ENCODE assay signal across 21 cellular contexts in the genomic region with DNA sequence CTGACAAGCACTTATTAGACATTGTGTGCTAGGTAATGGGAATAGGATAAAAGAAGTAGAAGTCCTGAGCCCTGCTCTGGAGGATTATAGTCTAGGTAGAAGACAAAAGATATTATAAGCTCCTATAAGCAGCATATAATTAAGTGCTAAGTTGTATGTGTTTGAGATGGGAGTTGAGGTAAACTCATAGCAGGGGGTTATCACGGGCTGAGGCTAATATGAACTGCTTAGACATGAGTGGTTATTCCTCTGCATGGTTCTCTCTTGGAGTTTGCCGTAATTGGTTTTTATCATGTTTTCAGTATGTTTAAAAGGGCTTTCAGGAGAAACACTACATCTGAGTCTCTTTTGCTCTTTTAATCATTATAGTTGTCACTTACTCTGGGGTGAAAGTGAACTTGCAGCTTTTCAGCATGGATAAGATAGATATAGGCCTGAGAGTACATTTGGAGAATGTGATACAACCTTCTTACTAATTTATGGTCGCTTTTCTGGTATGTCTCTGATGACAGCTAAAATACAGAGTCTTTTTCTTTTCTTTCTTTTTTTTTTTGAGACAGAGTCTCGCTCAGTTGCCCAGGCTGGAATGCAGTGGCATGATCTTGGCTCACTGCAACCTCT.
"Had no signal": no experiment of that assay in that cellular context is flagged by ENCODE, and none has a peak within 500 bp of the region (broad histone marks: within the 10 kb centered on the region; RNA-seq: fewer than 3 reads in every experiment).

No MANE protein-coding gene starts in this region.

- H3K27ac Mint-ChIP-seq: activated CD4-positive, alpha-beta memory T cell treated with anti-CD3 and anti-CD28 coated beads, Interleukin-2, amount 10 ng/mL, durations not matched to agents 7 days and 5 days; activated CD8-positive, alpha-beta memory T cell treated with anti-CD3 and anti-CD28 coated beads, Interleukin-2, amount 10 ng/mL, durations not matched to agents 7 days and 5 days; activated naive CD8-positive, alpha-beta T cell treated with anti-CD3 and anti-CD28 coated beads, Interleukin-2, amount 10 ng/mL, durations not matched to agents 7 days and 5 days; dendritic cell treated with granulocyte-macrophage colony-stimulating factor and Interleukin-4, amounts not matched to agents 40 ng/mL and 50 ng/mL, for 4 days; natural killer cell; T-cell; type B pancreatic cell had no signal

- H3K9ac ChIP-seq: SK-N-SH had no signal

- DNase-seq: activated CD4-positive, alpha-beta memory T cell treated with anti-CD3 and anti-CD28 coated beads, Interleukin-2, amount 10 ng/mL, durations not matched to agents 7 days and 5 days; activated CD4-positive, alpha-beta T cell treated with anti-CD3 and anti-CD28 coated beads for 48 hours; activated CD4-positive, CD25-positive, alpha-beta regulatory T cell; activated CD8-positive, alpha-beta memory T cell treated with anti-CD3 and anti-CD28 coated beads, Interleukin-2, amount 10 ng/mL, durations not matched to agents 7 days and 5 days; activated naive CD8-positive, alpha-beta T cell treated with anti-CD3 and anti-CD28 coated beads, Interleukin-2, amount 10 ng/mL, durations not matched to agents 7 days and 5 days; amygdala; cerebellar nuclear complex; effector memory CD4-positive, alpha-beta T cell; foreskin fibroblast; left cardiac atrium; lower lobe of right lung; natural killer cell; pancreas; SK-N-SH; spleen; stimulated activated naive CD4-positive, alpha-beta T cell treated with Interleukin-2 at 50 U/mL for 16 hours; T-cell had no signal

- H3K27me3 ChIP-seq: hepatocyte, neutrophil, pancreas, spleen had no signal

- H3K36me3 ChIP-seq: lower lobe of right lung, pancreas, spleen had no signal

- H3K27ac ChIP-seq: hepatocyte, lower lobe of right lung, neutrophil, pancreas, spleen had no signal

- H3K27me3 Mint-ChIP-seq: dendritic cell treated with granulocyte-macrophage colony-stimulating factor and Interleukin-4, amounts not matched to agents 40 ng/mL and 50 ng/mL, for 4 days; T-cell; type B pancreatic cell had no signal

- H3K4me3 Mint-ChIP-seq: activated CD4-positive, alpha-beta memory T cell treated with anti-CD3 and anti-CD28 coated beads, Interleukin-2, amount 10 ng/mL, durations not matched to agents 7 days and 5 days; activated CD8-positive, alpha-beta memory T cell treated with anti-CD3 and anti-CD28 coated beads, Interleukin-2, amount 10 ng/mL, durations not matched to agents 7 days and 5 days; activated naive CD8-positive, alpha-beta T cell treated with anti-CD3 and anti-CD28 coated beads, Interleukin-2, amount 10 ng/mL, durations not matched to agents 7 days and 5 days; dendritic cell treated with granulocyte-macrophage colony-stimulating factor and Interleukin-4, amounts not matched to agents 40 ng/mL and 50 ng/mL, for 4 days; natural killer cell; T-cell; type B pancreatic cell had no signal

- H3K36me3 Mint-ChIP-seq: natural killer cell, type B pancreatic cell had no signal

- H3K9me2 ChIP-seq: SK-N-SH had no signal

- H2AFZ ChIP-seq: hepatocyte had no signal

- H3K4me3 ChIP-seq: hepatocyte, lower lobe of right lung, pancreas, spleen had no signal

- H3K4me2 ChIP-seq: hepatocyte, SK-N-SH had no signal

- H3K9me3 Mint-ChIP-seq: activated CD4-positive, alpha-beta memory T cell treated with anti-CD3 and anti-CD28 coated beads, Interleukin-2, amount 10 ng/mL, durations not matched to agents 7 days and 5 days; activated naive CD8-positive, alpha-beta T cell treated with anti-CD3 and anti-CD28 coated beads, Interleukin-2, amount 10 ng/mL, durations not matched to agents 7 days and 5 days; dendritic cell treated with granulocyte-macrophage colony-stimulating factor and Interleukin-4, amounts not matched to agents 40 ng/mL and 50 ng/mL, for 4 days; natural killer cell; T-cell; type B pancreatic cell had no signal

- H3K9me3 ChIP-seq: lower lobe of right lung, neutrophil, pancreas, SK-N-SH, spleen had no signal
